13 cellular contexts compared by ENCODE assay signal in the genomic region with DNA sequence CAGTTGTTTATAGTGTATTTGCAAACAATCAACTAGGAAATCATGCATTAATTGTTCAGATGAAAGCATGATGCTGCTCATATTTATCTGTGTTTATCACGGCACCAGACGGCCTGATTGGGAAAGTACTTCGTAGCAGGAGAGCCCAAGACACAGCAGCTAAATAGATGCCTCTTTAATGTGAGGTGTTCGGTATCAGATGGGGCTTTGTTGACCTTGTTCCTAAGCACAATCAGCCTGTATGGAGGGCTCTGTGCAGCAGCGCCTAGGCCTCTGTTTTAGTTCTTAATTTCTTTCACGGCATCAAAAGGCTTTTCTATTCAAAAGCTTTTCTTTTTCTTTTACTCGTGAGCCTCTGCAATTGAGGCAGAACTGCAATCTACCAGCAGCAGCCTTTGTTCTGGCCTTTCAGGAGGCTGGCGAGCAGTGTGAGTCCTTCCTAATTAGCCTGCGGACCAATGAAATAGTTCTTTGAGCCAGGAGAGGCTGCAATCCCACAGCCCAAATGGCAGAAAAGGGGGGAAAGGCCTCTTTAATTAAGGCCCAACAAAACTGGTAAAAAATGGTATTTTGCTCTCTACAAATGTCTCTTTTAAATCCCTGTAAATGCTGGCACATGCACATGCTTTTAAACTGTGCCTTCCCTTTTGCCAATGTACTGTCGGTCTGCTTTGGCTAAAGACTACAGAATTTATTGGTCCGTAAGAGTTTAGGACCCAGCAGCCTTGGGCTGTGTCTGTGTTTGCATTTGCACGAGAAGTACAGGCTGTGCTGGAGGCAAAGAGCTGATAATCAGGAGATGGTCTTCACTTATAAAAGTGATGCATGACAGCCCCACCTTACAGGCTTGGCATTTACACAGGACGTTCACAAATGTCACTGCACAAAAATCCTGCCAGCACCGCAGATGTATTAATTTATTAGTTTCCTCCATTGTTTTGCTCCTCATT.
DNase-seq lines count a peak whose midpoint lies in the region; ATAC-seq and TF ChIP-seq lines count a peak whose summit lies in the region.
"Had no signal": no experiment of that assay in that cellular context is flagged by ENCODE, and none has a peak within 500 bp of the region (broad histone marks: within the 10 kb centered on the region; RNA-seq: fewer than 3 reads in every experiment).

No MANE protein-coding gene starts in this region.

- CTCF ChIA-PET in activated CD8-positive, alpha-beta memory T cell treated with anti-CD3 and anti-CD28 coated beads, Interleukin-2, amount 10 ng/mL, durations not matched to agents 7 days and 5 days (lab: Charles Lee): no interaction called here

- peaks cover 2% of the 10 kb centered on the region for H3K9me3 Mint-ChIP-seq in activated CD8-positive, alpha-beta memory T cell treated with anti-CD3 and anti-CD28 coated beads, Interleukin-2, amount 10 ng/mL, durations not matched to agents 7 days and 5 days (ENCODE audit: low read depth)

- TF ChIP-seq CTCF in 22Rv1 (IDR thresholded peaks at IDR 0.05) (no peak), VCaP (conservative IDR thresholded peaks at IDR 0.05) (no peak)

- H3K4me1 Mint-ChIP-seq in activated CD8-positive, alpha-beta memory T cell treated with anti-CD3 and anti-CD28 coated beads, Interleukin-2, amount 10 ng/mL, durations not matched to agents 7 days and 5 days: no peaks in the 10 kb centered on the region
- H3K4me1 Mint-ChIP-seq: activated T-helper 17 cell treated with anti-CD3 and anti-CD28 coated beads, Interleukin-2, amount 50 U/mL, for 72 hours; stimulated activated naive CD8-positive, alpha-beta T cell treated with anti-CD3 and anti-CD28 coated beads, Interleukin-15, amount 100 ng/mL, for 72 hours had no signal

- H3K27ac ChIP-seq in 22Rv1 (peak overlapping the region; percentile 42), VCaP (peak overlapping the region; percentile 82)
- H3K27ac ChIP-seq: A549, uterus had no signal

- H3K36me3 Mint-ChIP-seq in activated CD8-positive, alpha-beta memory T cell treated with anti-CD3 and anti-CD28 coated beads, Interleukin-2, amount 10 ng/mL, durations not matched to agents 7 days and 5 days: no peaks in the 10 kb centered on the region

- no peak overlapping the region for H3K27ac Mint-ChIP-seq in activated CD8-positive, alpha-beta memory T cell treated with anti-CD3 and anti-CD28 coated beads, Interleukin-2, amount 10 ng/mL, durations not matched to agents 7 days and 5 days
- H3K27ac Mint-ChIP-seq: activated CD8-positive, alpha-beta T cell treated with anti-CD3 and anti-CD28 coated beads for 36 hours; activated T-helper 17 cell treated with anti-CD3 and anti-CD28 coated beads, Interleukin-2, amount 50 U/mL, for 72 hours; stimulated activated naive CD8-positive, alpha-beta T cell treated with anti-CD3 and anti-CD28 coated beads, Interleukin-15, amount 100 ng/mL, for 72 hours had no signal

- H3K4me3 Mint-ChIP-seq in activated CD8-positive, alpha-beta memory T cell treated with anti-CD3 and anti-CD28 coated beads, Interleukin-2, amount 10 ng/mL, durations not matched to agents 7 days and 5 days: no peak overlapping the region
- H3K4me3 Mint-ChIP-seq: activated CD8-positive, alpha-beta T cell treated with anti-CD3 and anti-CD28 coated beads for 36 hours; activated T-helper 17 cell treated with anti-CD3 and anti-CD28 coated beads, Interleukin-2, amount 50 U/mL, for 72 hours; stimulated activated naive CD8-positive, alpha-beta T cell treated with anti-CD3 and anti-CD28 coated beads, Interleukin-15, amount 100 ng/mL, for 72 hours had no signal

- no peak for ATAC-seq in GM19397 (IDR thresholded peaks at IDR 0.05; ENCODE audit: unreplicated experiment)
- ATAC-seq in GM18870 (IDR thresholded peaks at IDR 0.05; ENCODE audit: unreplicated experiment): no peak
- ATAC-seq in activated CD8-positive, alpha-beta memory T cell treated with anti-CD3 and anti-CD28 coated beads, Interleukin-2, amount 10 ng/mL, durations not matched to agents 7 days and 5 days: no peak
- ATAC-seq: A549; activated CD8-positive, alpha-beta T cell treated with anti-CD3 and anti-CD28 coated beads for 36 hours; activated T-helper 17 cell treated with anti-CD3 and anti-CD28 coated beads, Interleukin-2, amount 50 U/mL, for 72 hours; stimulated activated naive CD8-positive, alpha-beta T cell treated with anti-CD3 and anti-CD28 coated beads, Interleukin-15, amount 100 ng/mL, for 72 hours had no signal

- DNase-seq in NCI-H1436 treated with DMSO at 0.1 percent for 48 hours (lab: John Stamatoyannopoulos, UW) (peak; percentile 58), inferior parietal cortex (ENCODE audit: extremely low spot score) (peak; percentile 20)
- no peak for DNase-seq in stimulated activated CD8-positive, alpha-beta memory T cell treated with anti-CD3 and anti-CD28 coated beads, Interleukin-4, amount 100 ng/mL, for 48 hours
- no peak for DNase-seq in activated CD8-positive, alpha-beta memory T cell treated with anti-CD3 and anti-CD28 coated beads, Interleukin-2, amount 10 ng/mL, durations not matched to agents 7 days and 5 days
- DNase-seq: activated CD8-positive, alpha-beta T cell treated with anti-CD3 and anti-CD28 coated beads for 36 hours; stimulated activated naive CD8-positive, alpha-beta T cell treated with anti-CD3 and anti-CD28 coated beads, Interleukin-15, amount 100 ng/mL, for 72 hours; uterus had no signal

- H3K27me3 Mint-ChIP-seq in activated CD8-positive, alpha-beta memory T cell treated with anti-CD3 and anti-CD28 coated beads, Interleukin-2, amount 10 ng/mL, durations not matched to agents 7 days and 5 days: no peaks in the 10 kb centered on the region
- H3K27me3 Mint-ChIP-seq: activated CD8-positive, alpha-beta T cell treated with anti-CD3 and anti-CD28 coated beads for 36 hours; activated T-helper 17 cell treated with anti-CD3 and anti-CD28 coated beads, Interleukin-2, amount 50 U/mL, for 72 hours; stimulated activated naive CD8-positive, alpha-beta T cell treated with anti-CD3 and anti-CD28 coated beads, Interleukin-15, amount 100 ng/mL, for 72 hours had no signal

Comparison
In these comparisons a context has a peak if more than half of its experiments do, and no peak if none do; other contexts are left out.
1. DNase-seq: peak in NCI-H1436 treated with DMSO at 0.1 percent for 48 hours (single experiment) and inferior parietal cortex (single experiment); none in stimulated activated CD8-positive, alpha-beta memory T cell treated with anti-CD3 and anti-CD28 coated beads, Interleukin-4, amount 100 ng/mL, for 48 hours (single experiment) and activated CD8-positive, alpha-beta memory T cell treated with anti-CD3 and anti-CD28 coated beads, Interleukin-2, amount 10 ng/mL, durations not matched to agents 7 days and 5 days (single experiment).